ENCODE assay signal across 1 cellular context in genomic region chr19:35529241-35530218, GRCh38.
A peak's percentile ranks its signal among the peaks of the same experiment; 100 is the strongest.
TF ChIP-seq lines count a peak whose summit lies in the region.

No MANE protein-coding gene starts in this region.

TF ChIP-seq in HCT116, 20 proteins besides CTCF, POLR2A, EP300 and RAD21:
- no peak for TF ChIP-seq FOSL1 (IDR thresholded peaks at IDR 0.05; ENCODE audit: low read depth)
- no peak for TF ChIP-seq MAX (IDR thresholded peaks at IDR 0.05)
- TF ChIP-seq POLR2AphosphoS5 (IDR thresholded peaks at IDR 0.05; ENCODE audit: low read depth, low read length) = 0 out of 2 replicates have a peak, but pooled peaks have one; percentile 2
- no peak for TF ChIP-seq YY1 (IDR thresholded peaks at IDR 0.05; ENCODE audit: extremely low read depth, insufficient replicate concordance, low read depth, low read length)
- TF ChIP-seq EZH2phosphoT487 (IDR thresholded peaks at IDR 0.05; ENCODE audit: borderline replicate concordance) = no peak
